ENCODE assay signal across 17 cellular contexts in genomic region chr2:121019073-121019472, GRCh38.
A peak's percentile ranks its signal among the peaks of the same experiment; 100 is the strongest.
DNase-seq lines count a peak whose midpoint lies in the region; ATAC-seq and TF ChIP-seq lines count a peak whose summit lies in the region.
"Had no signal": no experiment of that assay in that cellular context is flagged by ENCODE, and none has a peak within 500 bp of the region (broad histone marks: within the 10 kb centered on the region; RNA-seq: fewer than 3 reads in every experiment).

No MANE protein-coding gene starts in this region.

- TF ChIP-seq POLR2A in adrenal gland (IDR thresholded peaks at IDR 0.05): no peak

- no peak overlapping the region for H2AK5ac ChIP-seq in mesendoderm (ENCODE audit: low read length)

- intact Hi-C loops in Panc1 (cut with micrococcal nuclease; ENCODE audit: unreplicated experiment) (no loop called here), tibial artery (cut with DNase I; ENCODE audit: low total_unique reads) (no loop called here), adrenal gland (cut with DNase I) (no loop called here)

- WGBS in mesendoderm (ENCODE audit: extremely low coverage, insufficient coverage, low lambda C conversion rate): no CpG with 5 or more reads among the region's 12 CpGs
- WGBS in adrenal gland, 4 donors: 73 to 99% (median 76%) methylated on average over 6 to 12 of the region's 12 CpGs

- peak; percentile 64 for ATAC-seq in Panc1
- no peak for ATAC-seq in GM21423 (IDR thresholded peaks at IDR 0.05; ENCODE audit: unreplicated experiment)

- H3K4me2 ChIP-seq in mesendoderm (ENCODE audit: low read length): no peak overlapping the region

- H2BK120ac ChIP-seq in mesendoderm (ENCODE audit: low read depth, low read length): no peak overlapping the region

- CTCF ChIA-PET in Panc1 (lab: Charles Lee): no interaction called here

- POLR2A ChIA-PET in Panc1 (lab: Charles Lee): no interaction called here

- peak overlapping the region; percentile 6 for H3K9ac ChIP-seq in mesendoderm (ENCODE audit: low read length)

- peak overlapping the region; percentile 75 for H3K56ac ChIP-seq in mesendoderm (ENCODE audit: low read length)

- no peak overlapping the region for H3K18ac ChIP-seq in mesendoderm (ENCODE audit: low read length)

- H3K79me2 ChIP-seq in mesendoderm (ENCODE audit: control insufficient read depth, insufficient read depth, low read length): no peaks in the 10 kb centered on the region

- no peaks in the 10 kb centered on the region for H3K27me3 ChIP-seq in Panc1 (ENCODE audit: control insufficient read depth, insufficient read depth, low read length)
- no peaks in the 10 kb centered on the region for H3K27me3 ChIP-seq in mesendoderm (ENCODE audit: insufficient read depth, low read length, poor library complexity)
- H3K27me3 ChIP-seq in tibial artery: no peaks in the 10 kb centered on the region
- peaks cover 4% of the 10 kb centered on the region for H3K27me3 ChIP-seq in adrenal gland
- H3K27me3 ChIP-seq: BE2C, uterus had no signal

- H3K79me1 ChIP-seq in mesendoderm (ENCODE audit: low read length): no peaks in the 10 kb centered on the region

- no TSS peak for BruUV-seq in Panc1 (replicated peaks; lab: Mats Ljungman, UMichigan)

- no peak overlapping the region for H3K4ac ChIP-seq in mesendoderm (ENCODE audit: low read depth, low read length)

- no peak for TF ChIP-seq CTCF in Panc1 (IDR thresholded peaks at IDR 0.05)
- TF ChIP-seq CTCF in fibroblast of pulmonary artery (IDR thresholded peaks at IDR 0.05; ENCODE audit: low read length, missing control alignments): no peak
- TF ChIP-seq CTCF in tibial artery (IDR thresholded peaks at IDR 0.05): no peak
- no peak for TF ChIP-seq CTCF in adrenal gland (IDR thresholded peaks at IDR 0.05)
- TF ChIP-seq CTCF in GM20000 (IDR thresholded peaks at IDR 0.05; ENCODE audit: extremely low read depth, missing control alignments): no peak

- no peak overlapping the region for H2BK5ac ChIP-seq in mesendoderm (ENCODE audit: low read length)

- H3K4me3 ChIP-seq in Panc1 (ENCODE audit: low read depth in 2 of 2, low read length in 2 of 2) (no peak overlapping the region), fibroblast of pulmonary artery (replicated peaks; ENCODE audit: low read depth, low read length) (no peak overlapping the region), mesendoderm (ENCODE audit: low read length) (no peak overlapping the region), tibial artery (peak overlapping the region; percentile 29 to 42), adrenal gland (no peak overlapping the region)
- H3K4me3 ChIP-seq: uterus had no signal

- H3K27ac ChIP-seq in Panc1 (ENCODE audit: low read length) (no peak overlapping the region), mesendoderm (ENCODE audit: low read depth, low read length) (no peak overlapping the region), tibial artery (peak overlapping the region; percentile 5 to 53), adrenal gland (no peak overlapping the region)
- H3K27ac ChIP-seq: uterus had no signal

- H2BK15ac ChIP-seq in mesendoderm (replicated peaks; ENCODE audit: low read depth): no peak overlapping the region

- H3K36me3 ChIP-seq in Panc1 (ENCODE audit: control insufficient read depth, insufficient read depth, low read length) (no peaks in the 10 kb centered on the region), mesendoderm (ENCODE audit: control insufficient read depth, insufficient read depth, low read length) (no peaks in the 10 kb centered on the region), tibial artery (no peaks in the 10 kb centered on the region), adrenal gland (replicated peaks in 1 of 2) (no peaks in the 10 kb centered on the region)
- H3K36me3 ChIP-seq: BE2C, uterus had no signal

- H3K23ac ChIP-seq in mesendoderm (ENCODE audit: low read length): no peak overlapping the region

- H4K5ac ChIP-seq in mesendoderm (ENCODE audit: low read length): no peak overlapping the region

- no peak overlapping the region for H4K8ac ChIP-seq in mesendoderm (ENCODE audit: low read depth, low read length)

- H3K4me1 ChIP-seq in Panc1 (ENCODE audit: control insufficient read depth, insufficient read depth, low read length): no peaks in the 10 kb centered on the region
- no peaks in the 10 kb centered on the region for H3K4me1 ChIP-seq in mesendoderm (ENCODE audit: control insufficient read depth, low read depth, low read length)
- peaks cover 0 to 20% (median 6%) of the 10 kb centered on the region in 4 donors for H3K4me1 ChIP-seq in tibial artery
- no peaks in the 10 kb centered on the region for H3K4me1 ChIP-seq in adrenal gland (replicated peaks in 1 of 2)
- H3K4me1 ChIP-seq: BE2C, uterus had no signal

- H3K9me3 ChIP-seq in Panc1 (ENCODE audit: control insufficient read depth, insufficient read depth, low read depth, low read length) (no peaks in the 10 kb centered on the region), tibial artery (no peaks in the 10 kb centered on the region), adrenal gland (replicated peaks in 1 of 3) (no peaks in the 10 kb centered on the region)
- H3K9me3 ChIP-seq: BE2C, uterus had no signal

- DNase-seq in Panc1 (ENCODE audit: low read depth, low spot score) (no peak), fibroblast of pulmonary artery (ENCODE audit: low read depth) (peak; percentile 17), mesendoderm (no peak), tibial artery (no peak), adrenal gland (no peak), GM20000 (ENCODE audit: low spot score) (no peak)
- no peak for DNase-seq in activated CD4-positive, CD25-positive, alpha-beta regulatory T cell (lab: John Stamatoyannopoulos, UW)
- DNase-seq: activated B cell treated with CpG ODN at 0.5 μM for 24 hours; activated CD8-positive, alpha-beta memory T cell treated with anti-CD3 and anti-CD28 coated beads, Interleukin-2, amount 50 U/mL, for 48 hours; activated naive CD8-positive, alpha-beta T cell treated with anti-CD3 and anti-CD28 coated beads, Interleukin-2, amount 10 ng/mL, durations not matched to agents 7 days and 5 days; BE2C; DND-41; NCI-H1105; NCI-H446; stimulated activated CD4-positive, alpha-beta T cell treated with anti-CD3 and anti-CD28 coated beads, Interleukin-1b, Interleukin-23, amount 100 ng/mL, for 48 hours had no signal

- in situ Hi-C loops in Panc1 (cut with HindIII; ENCODE audit: low pct_unique_long_range_greater_than_20kb, low sequenced_read_pairs): no loop called here

Comparison
In these comparisons a context has a peak if more than half of its experiments do, and no peak if none do; other contexts are left out.
1. H3K27ac ChIP-seq: peak in tibial artery (2 of 2); none in Panc1 (single experiment), mesendoderm (single experiment) and adrenal gland (0 of 5).
2. H3K4me3 ChIP-seq: peak in tibial artery (2 of 2); none in Panc1 (0 of 2), fibroblast of pulmonary artery (single experiment), mesendoderm (single experiment) and adrenal gland (0 of 4).